8 cellular contexts compared by ENCODE assay signal in genomic region chr22:46250035-46250782, GRCh38. TPM values are rescaled to one million over a fixed set of nuclear protein-coding genes. Genes with fewer than 3 reads are reported as not detected.
A peak's percentile ranks its signal among the peaks of the same experiment; 100 is the strongest.
DNase-seq lines count a peak whose midpoint lies in the region; ATAC-seq and TF ChIP-seq lines count a peak whose summit lies in the region.

A gene with protein sequence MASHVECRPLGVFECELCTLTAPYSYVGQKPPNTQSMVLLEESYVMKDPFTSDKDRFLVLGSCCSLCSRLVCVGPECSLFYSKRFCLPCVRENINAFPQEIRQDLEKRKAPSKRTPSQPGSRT (minus strand): TSS chr22:46250293. CDS start chr22:46248284, 2,009 bp downstream.

- no peaks in the 10 kb centered on the region for H3K27me3 Mint-ChIP-seq in activated CD4-positive, alpha-beta T cell treated with anti-CD3 and anti-CD28 coated beads for 36 hours

- H3K9me3 ChIP-seq in colonic mucosa, result no peaks in the 10 kb centered on the region

- no peaks in the 10 kb centered on the region for H3K36me3 ChIP-seq in colonic mucosa

- peaks cover 9% of the 10 kb centered on the region for H3K9me3 Mint-ChIP-seq in activated CD4-positive, alpha-beta T cell treated with anti-CD3 and anti-CD28 coated beads for 36 hours (ENCODE audit: low read depth)

- peak; percentile 59 for ATAC-seq in GM18873 (IDR thresholded peaks at IDR 0.05; ENCODE audit: low FRiP score, unreplicated experiment)
- ATAC-seq in HG03135 (IDR thresholded peaks at IDR 0.05; ENCODE audit: unreplicated experiment), result peak; percentile 82
- ATAC-seq in activated CD4-positive, alpha-beta T cell treated with anti-CD3 and anti-CD28 coated beads for 36 hours, result peak; percentile 92

- intact Hi-C loops in activated CD4-positive, alpha-beta T cell treated with anti-CD3 and anti-CD28 coated beads for 36 hours (cut with DNase I, micrococcal nuclease), result loop anchor here (1.0 to 5.0 kb wide), 9 partner anchors 17 to 578 kb away; partner anchors contain the start of genes GTSE1 (in 2 of the 2), PPARA (in 2 of the 2), ATXN10 (in 1 of the 2) and TRMU (in 1 of the 2)
- intact Hi-C loops in colonic mucosa (cut with DNase I), result loop anchor here (10.0 kb wide), 1 partner anchor 105 kb away; no protein-coding TSS in a partner anchor

- TF ChIP-seq CTCF in AG10803 (conservative IDR thresholded peaks at IDR 0.05; ENCODE audit: low read length), result no peak
- no peak for TF ChIP-seq CTCF in colonic mucosa (IDR thresholded peaks at IDR 0.05)

- POLR2A ChIA-PET in activated CD4-positive, alpha-beta T cell treated with anti-CD3 and anti-CD28 coated beads for 36 hours (lab: Charles Lee), result interaction anchor here (0.6 to 1.6 kb wide), 2 partner anchors 46 to 489 kb away, joined by 3 to 7 read pairs; partner anchors contain the start of gene GTSE1

- H3K4me3 ChIP-seq in AG10803 (ENCODE audit: low read length) (peak within 1 kb of the TSS; percentile 82), colonic mucosa (peak within 1 kb of the TSS; percentile 92)

- H3K4me1 Mint-ChIP-seq in activated CD4-positive, alpha-beta T cell treated with anti-CD3 and anti-CD28 coated beads for 36 hours, result peaks cover 25% of the 10 kb centered on the region

- H3K27ac ChIP-seq in colonic mucosa (peak within 1 kb of the TSS; percentile 83), layer of hippocampus (ENCODE audit: low read depth, low read length) (peak within 1 kb of the TSS; percentile 84)

- H3K27ac Mint-ChIP-seq in activated CD4-positive, alpha-beta T cell treated with anti-CD3 and anti-CD28 coated beads for 36 hours, result peak within 1 kb of the TSS; percentile 80

- peaks cover 4% of the 10 kb centered on the region for H3K36me3 Mint-ChIP-seq in activated CD4-positive, alpha-beta T cell treated with anti-CD3 and anti-CD28 coated beads for 36 hours (ENCODE audit: low read depth)

- H3K4me1 ChIP-seq in colonic mucosa, result peaks cover 4% of the 10 kb centered on the region

- H3K27me3 ChIP-seq in colonic mucosa (no peaks in the 10 kb centered on the region), layer of hippocampus (ENCODE audit: control insufficient read depth, insufficient read depth, low read length) (no peaks in the 10 kb centered on the region)

- DNase-seq in AG10803 (ENCODE audit: low read depth) (peak; percentile 80), NCI-H345 treated with DMSO at 0.1 percent for 48 hours (lab: John Stamatoyannopoulos, UW; ENCODE audit: unreplicated experiment) (peak; percentile 46), colonic mucosa (peak; percentile 93)
- peak; percentile 96 for DNase-seq in activated CD4-positive, alpha-beta T cell treated with anti-CD3 and anti-CD28 coated beads for 36 hours
- peak; percentile 87 to 92 for DNase-seq in stimulated activated CD4-positive, alpha-beta T cell treated with anti-CD3 and anti-CD28 coated beads, Interleukin-1b, Interleukin-23, amount 100 ng/mL, for 4 hours (ENCODE audit: low read depth in 2 of 2)

- CTCF ChIA-PET in activated CD4-positive, alpha-beta T cell treated with anti-CD3 and anti-CD28 coated beads for 36 hours (lab: Charles Lee), result interaction anchor here (0.6 to 2.1 kb wide), 7 partner anchors 40 to 531 kb away, joined by 3 to 7 read pairs (median 3); no protein-coding TSS in a partner anchor

- peak within 1 kb of the TSS; percentile 79 for H3K4me3 Mint-ChIP-seq in activated CD4-positive, alpha-beta T cell treated with anti-CD3 and anti-CD28 coated beads for 36 hours

- H3K9ac ChIP-seq in colonic mucosa (ENCODE audit: low read depth in 2 of 2, low read length in 2 of 2), result peak within 1 kb of the TSS; percentile 91 to 93

RNA-seq across cellular contexts. Expression of the gene that starts here (rescaled TPM):
- total RNA-seq in activated CD4-positive, alpha-beta T cell treated with anti-CD3 and anti-CD28 coated beads for 36 hours, result 1 to 10 TPM; 8.1 to 8.8 TPM
- total RNA-seq in colonic mucosa, result 10 to 100 TPM in 1 of 2 donors, 1 to 10 TPM in 1; 5.8 to 11.2 TPM

Comparison
In these comparisons a context has a peak if more than half of its experiments do, and no peak if none do; other contexts are left out.
1. Peak in every context shown above with its lines: DNase-seq, ATAC-seq, H3K4me3 ChIP-seq and H3K27ac ChIP-seq.
2. DNase-seq: peak in every context shown above with its lines; median percentile 96 in activated CD4-positive, alpha-beta T cell treated with anti-CD3 and anti-CD28 coated beads for 36 hours; 93 in colonic mucosa; 90 in stimulated activated CD4-positive, alpha-beta T cell treated with anti-CD3 and anti-CD28 coated beads, Interleukin-1b, Interleukin-23, amount 100 ng/mL, for 4 hours; 80 in AG10803; 46 in NCI-H345 treated with DMSO at 0.1 percent for 48 hours.